Comparison of ENCODE assay signal across 14 cellular contexts in the genomic region with DNA sequence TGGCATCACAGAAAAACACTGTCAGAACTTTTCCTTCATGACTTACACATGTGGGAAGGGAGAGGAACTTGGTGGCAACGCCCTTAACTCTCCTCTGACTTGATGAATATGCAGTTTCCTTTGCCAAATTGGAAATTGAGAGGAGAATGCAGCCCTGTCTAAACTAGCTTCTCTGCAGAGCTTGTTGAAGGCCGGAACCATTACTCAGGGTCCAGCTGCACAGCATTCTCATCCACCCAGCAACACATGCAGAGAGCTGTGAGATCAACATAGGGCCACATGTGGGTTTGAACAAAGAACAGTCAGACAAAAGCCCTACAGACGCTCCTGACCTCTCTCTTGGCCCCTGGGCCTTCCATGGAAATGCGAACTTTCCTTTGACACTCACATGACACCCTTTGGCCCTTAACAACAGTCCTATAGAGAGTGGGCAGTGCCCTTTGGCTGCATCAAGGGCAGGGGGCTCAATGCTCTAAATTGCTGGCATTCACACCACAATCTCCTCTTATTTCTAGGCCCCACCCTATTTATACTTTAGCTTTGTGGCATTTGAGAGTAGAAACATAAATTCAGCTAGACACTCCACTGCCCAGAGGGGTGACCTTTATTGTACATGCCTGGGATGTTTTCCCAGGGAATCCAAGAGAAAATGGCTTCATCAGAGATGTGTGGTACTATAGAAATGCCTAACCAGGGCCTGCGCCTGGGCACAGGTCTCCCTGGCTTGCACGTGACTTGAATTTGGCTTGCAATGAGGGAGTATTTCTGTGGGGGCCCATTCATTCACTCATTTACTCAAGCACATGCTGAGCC.
DNase-seq lines count a peak whose midpoint lies in the region; ATAC-seq and TF ChIP-seq lines count a peak whose summit lies in the region.
"Had no signal": no experiment of that assay in that cellular context is flagged by ENCODE, and none has a peak within 500 bp of the region (broad histone marks: within the 10 kb centered on the region; RNA-seq: fewer than 3 reads in every experiment).

No MANE protein-coding gene starts in this region.

- WGBS in mammary epithelial cell (ENCODE audit: low coverage, missing lambda C conversion rate): 76% methylated on average over 6 of the region's 6 CpGs
- WGBS in sigmoid colon, 2 donors: 66 to 87% methylated on average over 6 of the region's 6 CpGs

- H3K27ac ChIP-seq in mammary epithelial cell (ENCODE audit: insufficient read depth, low read depth, low read length) (no peak overlapping the region), sigmoid colon (peak overlapping the region; percentile 42 to 46 (median 46))

- no peak overlapping the region for H3K9ac ChIP-seq in mammary epithelial cell (ENCODE audit: insufficient read depth, low read length)

- no peak overlapping the region for H3K4me2 ChIP-seq in mammary epithelial cell (ENCODE audit: insufficient read depth, low read depth, low read length)

- intact Hi-C loops in mammary epithelial cell (cut with micrococcal nuclease): no loop called here
- intact Hi-C loops in sigmoid colon (cut with DNase I): no loop called here

- CTCF ChIA-PET in mammary epithelial cell (lab: Charles Lee; ENCODE audit: low non-redundant PET): no interaction called here

- H3K4me1 ChIP-seq in mammary epithelial cell (ENCODE audit: insufficient read depth, low read length) (peaks cover 11% of the 10 kb centered on the region), sigmoid colon (peaks cover 0 to 18% (median 14%) of the 10 kb centered on the region in 4 donors)

- H3K9me3 ChIP-seq in mammary epithelial cell (replicated peaks; ENCODE audit: insufficient read depth, low read length) (no peaks in the 10 kb centered on the region), sigmoid colon (no peaks in the 10 kb centered on the region)

- no peaks in the 10 kb centered on the region for H3K79me2 ChIP-seq in mammary epithelial cell (ENCODE audit: insufficient read depth, low read length)

- no peak for TF ChIP-seq POLR2A in sigmoid colon (IDR thresholded peaks at IDR 0.05)

- DNase-seq in GM04504 (ENCODE audit: low read depth) (peak; percentile 66), mammary epithelial cell (peak; percentile 31), globus pallidus (ENCODE audit: low spot score) (peak; percentile 40), sigmoid colon (no peak), germinal center (ENCODE audit: low spot score) (no peak), NCI-H1092 (lab: John Stamatoyannopoulos, UW) (no peak)
- DNase-seq: CD4-positive, alpha-beta memory T cell; GOT3; Karpas-422; OCI-M1 had no signal

- in situ Hi-C loops in mammary epithelial cell (cut with MboI; ENCODE audit: low sequenced_read_pairs in 2 of 2): no loop called here

- dilution Hi-C loops in mammary epithelial cell (cut with HindIII; ENCODE audit: low sequenced_read_pairs): no loop called here

- H2AFZ ChIP-seq in mammary epithelial cell (ENCODE audit: low read depth, low read length): no peak overlapping the region

- TF ChIP-seq EP300 in sigmoid colon (IDR thresholded peaks at IDR 0.05): no peak

- H4K20me1 ChIP-seq in mammary epithelial cell (ENCODE audit: insufficient read depth, low read length): no peaks in the 10 kb centered on the region

- H3K27me3 ChIP-seq in mammary epithelial cell (ENCODE audit: insufficient read depth, low read length) (no peaks in the 10 kb centered on the region), sigmoid colon (no peaks in the 10 kb centered on the region)
- H3K27me3 ChIP-seq: dorsolateral prefrontal cortex had no signal

- TF ChIP-seq CTCF in mammary epithelial cell (conservative IDR thresholded peaks at IDR 0.05 in 1 of 2, IDR thresholded peaks at IDR 0.05 in 1 of 2; ENCODE audit: extremely low read depth in 1 of 2, insufficient read depth in 1 of 2, low read depth in 1 of 2, low read length in 2 of 2) (no peak), sigmoid colon (IDR thresholded peaks at IDR 0.05) (no peak)

- BruUV-seq in mammary epithelial cell (replicated peaks; lab: Mats Ljungman, UMichigan): no TSS peak

- ATAC-seq in GM19463 (IDR thresholded peaks at IDR 0.05; ENCODE audit: unreplicated experiment): no peak
- ATAC-seq in HG02973 (IDR thresholded peaks at IDR 0.05; ENCODE audit: unreplicated experiment): no peak
- ATAC-seq: natural killer cell treated with Interleukin-12 subunit alpha and Interleukin-12 subunit beta and Interleukin-15 and Interleukin-18, amount 100 ng/mL, for 72 hours had no signal

- no peaks in the 10 kb centered on the region for H3K36me3 ChIP-seq in mammary epithelial cell (ENCODE audit: insufficient read depth, low read length)
- H3K36me3 ChIP-seq in sigmoid colon: no peaks in the 10 kb centered on the region

- H3K4me3 ChIP-seq in mammary epithelial cell (replicated peaks in 1 of 3; ENCODE audit: insufficient read depth in 1 of 3, low read depth in 2 of 3, low read length in 3 of 3) (no peak overlapping the region), sigmoid colon (no peak overlapping the region)
- H3K4me3 ChIP-seq: dorsolateral prefrontal cortex had no signal

Comparison
In these comparisons a context has a peak if more than half of its experiments do, and no peak if none do; other contexts are left out.
1. DNase-seq: peak in GM04504 (single experiment), mammary epithelial cell (single experiment) and globus pallidus (single experiment); none in sigmoid colon (single experiment), germinal center (single experiment) and NCI-H1092 (single experiment).